In genomic region chr2:96305091-96305978, GRCh38 we compare ENCODE assay signal across 1 cellular context.
TF ChIP-seq lines count a peak whose summit lies in the region.

SNRNP200 (minus strand) TSS chr2:96305546; CDS start chr2:96305437, 109 bp downstream.

TF ChIP-seq in HepG2, 621 proteins besides CTCF, POLR2A, EP300 and RAD21 (continued from another document and continues in another):
- TF ChIP-seq ZNF350 (CRISPR knock-in tag; IDR thresholded peaks at IDR 0.05; ENCODE audit: borderline replicate concordance, low read depth) (peak; percentile 88), CERS6 (CRISPR knock-in tag; IDR thresholded peaks at IDR 0.05) (0 out of 2 replicates have a peak, but pooled peaks have one; percentile 42), ELF1 (CRISPR knock-in tag; IDR thresholded peaks at IDR 0.05) (peak; percentile 94), ZBTB4 (CRISPR knock-in tag; IDR thresholded peaks at IDR 0.05; ENCODE audit: borderline replicate concordance) (peak; percentile 67; the same call in 1 of the 2 replicates), ZBTB43 (CRISPR knock-in tag; conservative IDR thresholded peaks at IDR 0.05) (peak; percentile 79), LCORL (IDR thresholded peaks at IDR 0.05) (peak; percentile 58; the same call in 1 of the 2 replicates), LCORL (CRISPR knock-in tag; IDR thresholded peaks at IDR 0.05) (peak; percentile 90), RELA (CRISPR knock-in tag; IDR thresholded peaks at IDR 0.05) (no peak), KLF11 (CRISPR knock-in tag; IDR thresholded peaks at IDR 0.05) (peak; percentile 61; the same call in 1 of the 2 replicates), ZFP41 (CRISPR knock-in tag; IDR thresholded peaks at IDR 0.05; ENCODE audit: borderline replicate concordance) (no peak; the same call in 1 of the 2 replicates), SRY (CRISPR knock-in tag; IDR thresholded peaks at IDR 0.05) (peak; percentile 96), MAFG (CRISPR knock-in tag; IDR thresholded peaks at IDR 0.05) (no peak), AHR (CRISPR knock-in tag; IDR thresholded peaks at IDR 0.05) (peak; percentile 65; the same call in 1 of the 2 replicates), ZNF629 (CRISPR knock-in tag; conservative IDR thresholded peaks at IDR 0.05) (peak; percentile 47; the same call in 1 of the 2 replicates), PHF8 (CRISPR knock-in tag; IDR thresholded peaks at IDR 0.05) (peak; percentile 96), PRDM4 (CRISPR knock-in tag; IDR thresholded peaks at IDR 0.05; ENCODE audit: borderline replicate concordance) (no peak; the same call in 1 of the 2 replicates), ZBTB46 (CRISPR knock-in tag; IDR thresholded peaks at IDR 0.05; ENCODE audit: borderline replicate concordance) (peak; percentile 94; the same call in 1 of the 2 replicates), ZNF343 (CRISPR knock-in tag; IDR thresholded peaks at IDR 0.05) (peak; percentile 93), ZNF672 (CRISPR knock-in tag; IDR thresholded peaks at IDR 0.05) (no peak), HNRNPL (IDR thresholded peaks at IDR 0.05; ENCODE audit: low read depth, low read length) (peak; percentile 66; the same call in 1 of the 2 replicates), ZBTB26 (CRISPR knock-in tag; IDR thresholded peaks at IDR 0.05; ENCODE audit: borderline replicate concordance) (no peak), U2AF1 (optimal IDR thresholded peaks at IDR 0.05; ENCODE audit: low read depth, low read length) (no peak), THAP8 (CRISPR knock-in tag; IDR thresholded peaks at IDR 0.05; ENCODE audit: borderline replicate concordance) (no peak), CSRNP1 (CRISPR knock-in tag; IDR thresholded peaks at IDR 0.05) (peak; percentile 61; the same call in 1 of the 2 replicates), NR1H2 (CRISPR knock-in tag; IDR thresholded peaks at IDR 0.05; ENCODE audit: borderline replicate concordance, low read depth) (no peak), ZNF292 (CRISPR knock-in tag; IDR thresholded peaks at IDR 0.05; ENCODE audit: borderline replicate concordance, low read depth) (0 out of 2 replicates have a peak, but pooled peaks have one; percentile 19), ZMAT3 (CRISPR knock-in tag; conservative IDR thresholded peaks at IDR 0.05) (peak; percentile 84; the same call in 1 of the 2 replicates), PHB2 (IDR thresholded peaks at IDR 0.05; ENCODE audit: partially characterized antibody) (no peak), ZSCAN22 (CRISPR knock-in tag; IDR thresholded peaks at IDR 0.05) (peak; percentile 84; the same call in 1 of the 2 replicates), KAT8 (CRISPR knock-in tag; IDR thresholded peaks at IDR 0.05) (peak; percentile 100), SALL1 (CRISPR knock-in tag; IDR thresholded peaks at IDR 0.05) (peak; percentile 94), FOXJ3 (CRISPR knock-in tag; IDR thresholded peaks at IDR 0.05; ENCODE audit: borderline replicate concordance) (peak; percentile 70; the same call in 1 of the 2 replicates), ZNF432 (CRISPR knock-in tag; IDR thresholded peaks at IDR 0.05; ENCODE audit: borderline replicate concordance) (no peak), NR2F6 (IDR thresholded peaks at IDR 0.05) (no peak), NR2F6 (CRISPR knock-in tag; IDR thresholded peaks at IDR 0.05) (peak; percentile 71; the same call in 1 of the 2 replicates), GATAD1 (CRISPR knock-in tag; IDR thresholded peaks at IDR 0.05) (peak; percentile 99), ARNT2 (CRISPR knock-in tag; IDR thresholded peaks at IDR 0.05; ENCODE audit: low read depth) (peak; percentile 96; the same call in 1 of the 2 replicates), PLSCR1 (CRISPR knock-in tag; IDR thresholded peaks at IDR 0.05; ENCODE audit: borderline replicate concordance) (no peak), ZGPAT (CRISPR knock-in tag; IDR thresholded peaks at IDR 0.05) (peak; percentile 80)
